ENCODE assay signal across 2 cellular contexts in genomic region chr7:130886438-130887135, GRCh38.
TF ChIP-seq lines count a peak whose summit lies in the region.

No MANE protein-coding gene starts in this region.

TF ChIP-seq in GM12878, 131 proteins besides CTCF, POLR2A, EP300 and RAD21 (continued from another document):
- TF ChIP-seq ZNF687 (IDR thresholded peaks at IDR 0.05) (no peak), PML (IDR thresholded peaks at IDR 0.05; ENCODE audit: low read length) (no peak), NBN (IDR thresholded peaks at IDR 0.05) (no peak), ZBED1 (IDR thresholded peaks at IDR 0.05; ENCODE audit: borderline replicate concordance) (no peak), IRF3 (IDR thresholded peaks at IDR 0.05) (no peak), TCF7 (IDR thresholded peaks at IDR 0.05; ENCODE audit: borderline replicate concordance) (no peak), SUPT20H (IDR thresholded peaks at IDR 0.05; ENCODE audit: borderline replicate concordance, control insufficient read depth, low read depth, low read length) (no peak), SIX5 (IDR thresholded peaks at IDR 0.05; ENCODE audit: low read depth, low read length, severe bottlenecking) (no peak), DPF2 (IDR thresholded peaks at IDR 0.05) (no peak), FOXK2 (IDR thresholded peaks at IDR 0.05) (no peak), SMAD1 (IDR thresholded peaks at IDR 0.05; ENCODE audit: low read depth, partially characterized antibody) (no peak), KDM1A (IDR thresholded peaks at IDR 0.05; ENCODE audit: borderline replicate concordance) (no peak), ZNF384 (IDR thresholded peaks at IDR 0.05; ENCODE audit: borderline replicate concordance, low read depth, low read length) (no peak), E2F8 (IDR thresholded peaks at IDR 0.05; ENCODE audit: low read depth, partially characterized antibody) (no peak), STAT1 (conservative IDR thresholded peaks at IDR 0.05) (no peak)

TF ChIP-seq in liver, 16 proteins besides CTCF, POLR2A, EP300 and RAD21 (continued from another document):
- TF ChIP-seq REST (IDR thresholded peaks at IDR 0.05) (no peak), EGR1 (IDR thresholded peaks at IDR 0.05; ENCODE audit: low read depth in 2 of 2) (no peak)
